1 cellular context compared by ENCODE assay signal in genomic region chr13:43472344-43472743, GRCh38.
TF ChIP-seq lines count a peak whose summit lies in the region.

No MANE protein-coding gene starts in this region.

TF ChIP-seq in endothelial cell of umbilical vein, 7 proteins besides CTCF, POLR2A, EP300 and RAD21:
- TF ChIP-seq GATA2 (IDR thresholded peaks at IDR 0.05; ENCODE audit: insufficient read depth, insufficient read length, low read depth, low read length) (no peak), EZH2 (IDR thresholded peaks at IDR 0.05; ENCODE audit: borderline replicate concordance, low read depth, low read length, severe bottlenecking) (no peak)
